ENCODE assay signal across 17 cellular contexts in the genomic region with DNA sequence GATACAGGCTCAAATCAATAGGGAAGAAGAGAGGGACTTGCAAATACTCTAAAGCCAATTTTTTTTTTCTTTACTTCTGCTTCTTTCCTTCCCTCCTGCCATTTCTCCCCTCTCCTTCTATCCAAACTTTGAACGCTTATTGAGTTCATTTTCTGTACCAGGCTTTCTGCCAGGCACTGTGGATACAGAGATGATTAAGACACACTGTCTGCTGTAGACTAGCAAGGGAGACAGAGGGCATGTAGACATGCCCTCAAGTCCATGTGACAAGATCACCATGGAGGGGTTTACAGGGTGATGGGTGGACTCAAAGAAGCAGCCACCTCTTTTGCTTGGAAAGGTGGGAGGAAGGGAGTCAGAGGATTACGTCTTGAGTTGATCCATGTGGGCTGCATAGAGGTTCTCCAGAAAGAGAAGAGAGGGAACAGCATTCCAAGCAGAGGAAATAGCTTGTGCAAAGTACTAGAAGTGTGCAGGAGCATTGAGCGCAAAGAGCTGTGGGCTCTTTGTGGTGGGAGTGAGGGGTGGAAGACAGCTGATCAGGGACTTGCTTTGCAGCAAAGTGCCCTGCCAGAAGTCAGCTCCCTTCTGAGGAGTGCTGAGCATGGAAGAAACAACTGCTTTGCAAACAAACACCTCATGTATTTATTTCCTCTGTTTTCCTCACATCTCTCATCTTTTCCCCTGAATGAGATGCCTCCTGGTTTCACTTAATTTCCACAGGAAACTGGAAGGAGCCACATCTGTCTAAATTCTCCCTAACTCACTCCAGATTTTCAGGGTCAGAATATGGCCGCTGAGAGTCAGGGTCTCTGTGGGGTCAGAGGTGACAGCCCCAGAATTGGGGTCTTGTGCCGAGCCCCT.
"Had no signal": no experiment of that assay in that cellular context is flagged by ENCODE, and none has a peak within 500 bp of the region (broad histone marks: within the 10 kb centered on the region; RNA-seq: fewer than 3 reads in every experiment).

No MANE protein-coding gene starts in this region.

- H3K9me3 Mint-ChIP-seq: activated CD4-positive, alpha-beta T cell treated with anti-CD3 and anti-CD28 coated beads, Interleukin-2, amount 10 ng/mL, durations not matched to agents 24 days and 14 days; activated naive CD8-positive, alpha-beta T cell treated with anti-CD3 and anti-CD28 coated beads for 36 hours; activated T-cell treated with anti-CD3 and anti-CD28 coated beads, Interleukin-2, amount 50 U/mL, for 24 hours; effector memory CD8-positive, alpha-beta T cell; natural killer cell; WTC11 had no signal

- H3K36me3 ChIP-seq: ascending aorta, cardiac muscle cell, transverse colon had no signal

- H3K27ac Mint-ChIP-seq: activated CD4-positive, alpha-beta T cell treated with anti-CD3 and anti-CD28 coated beads, Interleukin-2, amount 10 ng/mL, durations not matched to agents 24 days and 14 days; activated naive CD8-positive, alpha-beta T cell treated with anti-CD3 and anti-CD28 coated beads for 36 hours; activated T-cell treated with anti-CD3 and anti-CD28 coated beads, Interleukin-2, amount 50 U/mL, for 24 hours; natural killer cell; T-helper 17 cell; WTC11 had no signal

- H3K4me1 ChIP-seq: ascending aorta had no signal

- H3K4me3 ChIP-seq: ascending aorta, cardiac muscle cell, mucosa of descending colon, skin epidermis, transverse colon had no signal

- H3K4me1 Mint-ChIP-seq: activated CD4-positive, alpha-beta T cell treated with anti-CD3 and anti-CD28 coated beads, Interleukin-2, amount 10 ng/mL, durations not matched to agents 24 days and 14 days; activated naive CD8-positive, alpha-beta T cell treated with anti-CD3 and anti-CD28 coated beads for 36 hours; natural killer cell; T-helper 17 cell; WTC11 had no signal

- H3K27me3 ChIP-seq: ascending aorta, cardiac muscle cell, transverse colon had no signal

- H3K27ac ChIP-seq: ascending aorta, cardiac muscle cell, epithelial cell of prostate, transverse colon had no signal

- H3K36me3 Mint-ChIP-seq: activated naive CD8-positive, alpha-beta T cell treated with anti-CD3 and anti-CD28 coated beads for 36 hours; natural killer cell; WTC11 had no signal

- DNase-seq: activated CD4-positive, alpha-beta T cell treated with anti-CD3 and anti-CD28 coated beads, Interleukin-2, amount 10 ng/mL, durations not matched to agents 24 days and 14 days; activated gamma-delta T cell; activated naive CD8-positive, alpha-beta T cell treated with anti-CD3 and anti-CD28 coated beads for 36 hours; activated T-cell treated with anti-CD3 and anti-CD28 coated beads, Interleukin-2, amount 50 U/mL, for 24 hours; cortex of kidney; effector memory CD8-positive, alpha-beta T cell; hypothalamus; mucosa of descending colon; natural killer cell; SHP77 treated with DMSO at 0.1 percent for 48 hours; T-helper 17 cell; transverse colon had no signal

- H3K4me3 Mint-ChIP-seq: activated CD4-positive, alpha-beta T cell treated with anti-CD3 and anti-CD28 coated beads, Interleukin-2, amount 10 ng/mL, durations not matched to agents 24 days and 14 days; activated naive CD8-positive, alpha-beta T cell treated with anti-CD3 and anti-CD28 coated beads for 36 hours; activated T-cell treated with anti-CD3 and anti-CD28 coated beads, Interleukin-2, amount 50 U/mL, for 24 hours; effector memory CD8-positive, alpha-beta T cell; natural killer cell; T-helper 17 cell; WTC11 had no signal

- H3K9me3 ChIP-seq: ascending aorta, mucosa of descending colon, transverse colon had no signal

- ATAC-seq: effector memory CD8-positive, alpha-beta T cell; mucosa of descending colon; natural killer cell; T-helper 17 cell; WTC11 had no signal
